ENCODE assay signal across 1 cellular context in genomic region chr19:10712754-10713153, GRCh38.
A peak's percentile ranks its signal among the peaks of the same experiment; 100 is the strongest.
TF ChIP-seq lines count a peak whose summit lies in the region.

No MANE protein-coding gene starts in this region.

TF ChIP-seq in K562, 482 proteins besides CTCF, POLR2A, EP300 and RAD21:
- TF ChIP-seq ZC3H11A (IDR thresholded peaks at IDR 0.05; ENCODE audit: low read depth, low read length) (no peak), E2F6 (IDR thresholded peaks at IDR 0.05; ENCODE audit: borderline replicate concordance in 1 of 2, extremely low read depth in 1 of 2, insufficient read depth in 1 of 2, insufficient read length in 1 of 2, low read depth in 1 of 2, low read length in 1 of 2, poor library complexity in 1 of 2, severe bottlenecking in 1 of 2) (no peak), POLR2G (IDR thresholded peaks at IDR 0.05; ENCODE audit: low read depth, low read length) (0 out of 2 replicates have a peak, but pooled peaks have one; percentile 33), ZBTB33 (CRISPR knock-in tag; IDR thresholded peaks at IDR 0.05) (no peak)
